Comparison of ENCODE assay signal across 1 cellular context in the genomic region with DNA sequence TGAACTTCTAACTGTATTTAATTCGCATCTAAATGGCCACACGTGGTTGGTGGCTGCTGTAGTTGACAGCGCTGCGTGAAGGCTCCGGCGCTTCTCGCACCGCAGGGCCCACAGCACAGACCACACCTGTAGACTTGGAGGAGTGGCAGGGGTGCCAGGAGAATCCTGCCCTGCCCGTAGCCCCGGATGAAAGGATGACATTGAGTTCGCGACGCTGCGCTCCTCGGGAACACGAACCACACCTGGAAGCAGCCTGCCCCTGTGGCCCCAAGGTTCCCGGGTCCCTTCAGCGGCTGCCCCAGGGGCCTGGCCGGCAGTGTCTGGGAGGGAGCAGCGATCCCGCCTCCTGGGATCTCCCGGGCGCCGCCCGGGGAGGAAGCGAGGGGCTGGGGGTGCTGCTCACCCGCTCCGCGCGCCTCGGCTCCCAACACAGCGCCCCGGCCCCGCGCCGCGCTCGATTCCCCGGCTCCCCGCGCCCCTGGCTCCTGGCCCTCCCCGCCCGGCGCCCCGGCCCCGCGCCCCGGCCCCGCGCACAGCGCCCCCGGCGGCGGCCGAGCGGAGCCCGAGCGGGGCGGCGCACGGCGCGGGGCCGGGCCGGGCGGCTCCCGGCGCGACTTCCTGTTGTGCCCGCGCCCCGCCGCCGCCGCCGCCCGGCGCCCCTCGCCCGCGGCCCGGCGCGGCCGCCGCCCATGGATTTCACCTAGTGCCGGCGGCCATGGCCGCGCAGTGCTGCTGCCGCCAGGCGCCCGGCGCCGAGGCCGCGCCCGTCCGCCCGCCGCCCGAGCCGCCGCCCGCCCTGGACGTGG.
TF ChIP-seq lines count a peak whose summit lies in the region.

TSS of gene RNPEPL1 (plus strand) at position 613 of the 806 bp plus-strand sequence. CDS start at position 716, 103 bp downstream.

TF ChIP-seq in K562, 482 proteins besides CTCF, POLR2A, EP300 and RAD21 (continued from another document and continues in another):
- TF ChIP-seq AFF1 (IDR thresholded peaks at IDR 0.05; ENCODE audit: low read depth in 1 of 2, partially characterized antibody in 2 of 2) (no peak), MITF (IDR thresholded peaks at IDR 0.05) (no peak), ZNF589 (CRISPR knock-in tag; IDR thresholded peaks at IDR 0.05; ENCODE audit: low read depth) (peak; percentile 62; the same call in 1 of the 2 replicates), ZNF239 (CRISPR knock-in tag; IDR thresholded peaks at IDR 0.05) (no peak), CTCFL (IDR thresholded peaks at IDR 0.05; ENCODE audit: borderline replicate concordance, insufficient read depth, low read depth, low read length, poor library complexity, severe bottlenecking) (peak; percentile 3), ZFX (CRISPR knock-in tag; IDR thresholded peaks at IDR 0.05) (peak; percentile 68), ZNF311 (CRISPR knock-in tag; IDR thresholded peaks at IDR 0.05) (no peak), E2F8 (IDR thresholded peaks at IDR 0.05; ENCODE audit: low read depth, partially characterized antibody) (no peak), GABPB1 (CRISPR knock-in tag; IDR thresholded peaks at IDR 0.05) (no peak), PCBP2 (IDR thresholded peaks at IDR 0.05; ENCODE audit: low read depth, low read length, poor library complexity, severe bottlenecking) (no peak), RBM15 (IDR thresholded peaks at IDR 0.05; ENCODE audit: insufficient read depth, low read length) (no peak), ZNF695 (CRISPR knock-in tag; IDR thresholded peaks at IDR 0.05) (no peak), CEBPB (tag; IDR thresholded peaks at IDR 0.05) (no peak), NKRF (IDR thresholded peaks at IDR 0.05; ENCODE audit: borderline replicate concordance) (peak; percentile 31; the same call in 1 of the 2 replicates), FUS (optimal IDR thresholded peaks at IDR 0.05; ENCODE audit: low read depth, low read length) (no peak), CLOCK (CRISPR knock-in tag; IDR thresholded peaks at IDR 0.05; ENCODE audit: borderline replicate concordance) (no peak)
- TF ChIP-seq, protein P1, sequence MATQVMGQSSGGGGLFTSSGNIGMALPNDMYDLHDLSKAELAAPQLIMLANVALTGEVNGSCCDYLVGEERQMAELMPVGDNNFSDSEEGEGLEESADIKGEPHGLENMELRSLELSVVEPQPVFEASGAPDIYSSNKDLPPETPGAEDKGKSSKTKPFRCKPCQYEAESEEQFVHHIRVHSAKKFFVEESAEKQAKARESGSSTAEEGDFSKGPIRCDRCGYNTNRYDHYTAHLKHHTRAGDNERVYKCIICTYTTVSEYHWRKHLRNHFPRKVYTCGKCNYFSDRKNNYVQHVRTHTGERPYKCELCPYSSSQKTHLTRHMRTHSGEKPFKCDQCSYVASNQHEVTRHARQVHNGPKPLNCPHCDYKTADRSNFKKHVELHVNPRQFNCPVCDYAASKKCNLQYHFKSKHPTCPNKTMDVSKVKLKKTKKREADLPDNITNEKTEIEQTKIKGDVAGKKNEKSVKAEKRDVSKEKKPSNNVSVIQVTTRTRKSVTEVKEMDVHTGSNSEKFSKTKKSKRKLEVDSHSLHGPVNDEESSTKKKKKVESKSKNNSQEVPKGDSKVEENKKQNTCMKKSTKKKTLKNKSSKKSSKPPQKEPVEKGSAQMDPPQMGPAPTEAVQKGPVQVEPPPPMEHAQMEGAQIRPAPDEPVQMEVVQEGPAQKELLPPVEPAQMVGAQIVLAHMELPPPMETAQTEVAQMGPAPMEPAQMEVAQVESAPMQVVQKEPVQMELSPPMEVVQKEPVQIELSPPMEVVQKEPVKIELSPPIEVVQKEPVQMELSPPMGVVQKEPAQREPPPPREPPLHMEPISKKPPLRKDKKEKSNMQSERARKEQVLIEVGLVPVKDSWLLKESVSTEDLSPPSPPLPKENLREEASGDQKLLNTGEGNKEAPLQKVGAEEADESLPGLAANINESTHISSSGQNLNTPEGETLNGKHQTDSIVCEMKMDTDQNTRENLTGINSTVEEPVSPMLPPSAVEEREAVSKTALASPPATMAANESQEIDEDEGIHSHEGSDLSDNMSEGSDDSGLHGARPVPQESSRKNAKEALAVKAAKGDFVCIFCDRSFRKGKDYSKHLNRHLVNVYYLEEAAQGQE (CRISPR knock-in tag; IDR thresholded peaks at IDR 0.05; ENCODE audit: low read depth) = no peak
- TF ChIP-seq, protein P2, sequence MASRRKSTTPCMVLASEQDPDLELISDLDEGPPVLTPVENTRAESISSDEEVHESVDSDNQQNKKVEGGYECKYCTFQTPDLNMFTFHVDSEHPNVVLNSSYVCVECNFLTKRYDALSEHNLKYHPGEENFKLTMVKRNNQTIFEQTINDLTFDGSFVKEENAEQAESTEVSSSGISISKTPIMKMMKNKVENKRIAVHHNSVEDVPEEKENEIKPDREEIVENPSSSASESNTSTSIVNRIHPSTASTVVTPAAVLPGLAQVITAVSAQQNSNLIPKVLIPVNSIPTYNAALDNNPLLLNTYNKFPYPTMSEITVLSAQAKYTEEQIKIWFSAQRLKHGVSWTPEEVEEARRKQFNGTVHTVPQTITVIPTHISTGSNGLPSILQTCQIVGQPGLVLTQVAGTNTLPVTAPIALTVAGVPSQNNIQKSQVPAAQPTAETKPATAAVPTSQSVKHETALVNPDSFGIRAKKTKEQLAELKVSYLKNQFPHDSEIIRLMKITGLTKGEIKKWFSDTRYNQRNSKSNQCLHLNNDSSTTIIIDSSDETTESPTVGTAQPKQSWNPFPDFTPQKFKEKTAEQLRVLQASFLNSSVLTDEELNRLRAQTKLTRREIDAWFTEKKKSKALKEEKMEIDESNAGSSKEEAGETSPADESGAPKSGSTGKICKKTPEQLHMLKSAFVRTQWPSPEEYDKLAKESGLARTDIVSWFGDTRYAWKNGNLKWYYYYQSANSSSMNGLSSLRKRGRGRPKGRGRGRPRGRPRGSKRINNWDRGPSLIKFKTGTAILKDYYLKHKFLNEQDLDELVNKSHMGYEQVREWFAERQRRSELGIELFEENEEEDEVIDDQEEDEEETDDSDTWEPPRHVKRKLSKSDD (conservative IDR thresholded peaks at IDR 0.05; ENCODE audit: low read length) = no peak
- TF ChIP-seq, protein P3, sequence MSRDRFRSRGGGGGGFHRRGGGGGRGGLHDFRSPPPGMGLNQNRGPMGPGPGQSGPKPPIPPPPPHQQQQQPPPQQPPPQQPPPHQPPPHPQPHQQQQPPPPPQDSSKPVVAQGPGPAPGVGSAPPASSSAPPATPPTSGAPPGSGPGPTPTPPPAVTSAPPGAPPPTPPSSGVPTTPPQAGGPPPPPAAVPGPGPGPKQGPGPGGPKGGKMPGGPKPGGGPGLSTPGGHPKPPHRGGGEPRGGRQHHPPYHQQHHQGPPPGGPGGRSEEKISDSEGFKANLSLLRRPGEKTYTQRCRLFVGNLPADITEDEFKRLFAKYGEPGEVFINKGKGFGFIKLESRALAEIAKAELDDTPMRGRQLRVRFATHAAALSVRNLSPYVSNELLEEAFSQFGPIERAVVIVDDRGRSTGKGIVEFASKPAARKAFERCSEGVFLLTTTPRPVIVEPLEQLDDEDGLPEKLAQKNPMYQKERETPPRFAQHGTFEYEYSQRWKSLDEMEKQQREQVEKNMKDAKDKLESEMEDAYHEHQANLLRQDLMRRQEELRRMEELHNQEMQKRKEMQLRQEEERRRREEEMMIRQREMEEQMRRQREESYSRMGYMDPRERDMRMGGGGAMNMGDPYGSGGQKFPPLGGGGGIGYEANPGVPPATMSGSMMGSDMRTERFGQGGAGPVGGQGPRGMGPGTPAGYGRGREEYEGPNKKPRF (IDR thresholded peaks at IDR 0.05; ENCODE audit: low read depth, low read length) = no peak
